In genomic region chr3:111498022-111498421, GRCh38 we compare ENCODE assay signal across 19 cellular contexts. TPM values are rescaled to one million over a fixed set of nuclear protein-coding genes. Genes with fewer than 3 reads are reported as not detected.
A peak's percentile ranks its signal among the peaks of the same experiment; 100 is the strongest.
DNase-seq lines count a peak whose midpoint lies in the region; ATAC-seq and TF ChIP-seq lines count a peak whose summit lies in the region.
"Had no signal": no experiment of that assay in that cellular context is flagged by ENCODE, and none has a peak within 500 bp of the region (broad histone marks: within the 10 kb centered on the region; RNA-seq: fewer than 3 reads in every experiment).

No MANE protein-coding gene starts in this region.

- H2BK15ac ChIP-seq in neuronal stem cell (ENCODE audit: low read length) = no peak overlapping the region

- H3K4me3 Mint-ChIP-seq in endodermal cell = no peak overlapping the region
- H3K4me3 Mint-ChIP-seq: CD4-positive, CD25-positive, alpha-beta regulatory T cell; HFFc6 had no signal

- H3K27me3 Mint-ChIP-seq in endodermal cell (ENCODE audit: insufficient read depth) = no peaks in the 10 kb centered on the region
- H3K27me3 Mint-ChIP-seq: CD4-positive, CD25-positive, alpha-beta regulatory T cell had no signal

- H3K27me3 ChIP-seq in PC-9 (ENCODE audit: insufficient read depth, low read depth) = no peaks in the 10 kb centered on the region
- no peaks in the 10 kb centered on the region for H3K27me3 ChIP-seq in neuronal stem cell (ENCODE audit: control insufficient read depth in 3 of 3, insufficient read depth in 3 of 3, low read depth in 1 of 3, low read length in 3 of 3)
- H3K27me3 ChIP-seq in endodermal cell (ENCODE audit: control insufficient read depth, insufficient read depth, low read length, poor library complexity, severe bottlenecking) = no peaks in the 10 kb centered on the region
- H3K27me3 ChIP-seq in BE2C = no peaks in the 10 kb centered on the region
- H3K27me3 ChIP-seq: BLaER1 had no signal

- peak overlapping the region; percentile 75 for H3K14ac ChIP-seq in neuronal stem cell (ENCODE audit: low read length)

- no TSS peak for BruUV-seq in PC-9 (replicated peaks; lab: Mats Ljungman, UMichigan)

- no peak overlapping the region for H4K91ac ChIP-seq in neuronal stem cell (ENCODE audit: low read depth, low read length, poor library complexity)

- TF ChIP-seq CTCF in PC-9 (conservative IDR thresholded peaks at IDR 0.05) = no peak
- no peak for TF ChIP-seq CTCF in endodermal cell (conservative IDR thresholded peaks at IDR 0.05)
- no peak for TF ChIP-seq CTCF in BE2C (IDR thresholded peaks at IDR 0.05; ENCODE audit: low read depth, low read length)

- POLR2A ChIA-PET in PC-9 (lab: Charles Lee; ENCODE audit: unreplicated experiment) = no interaction called here

- H3F3A ChIP-seq in PC-9 (ENCODE audit: insufficient read depth, low read depth) = no peaks in the 10 kb centered on the region

- H3K4ac ChIP-seq in neuronal stem cell (ENCODE audit: low read length) = no peak overlapping the region

- no peaks in the 10 kb centered on the region for H3K9me3 Mint-ChIP-seq in endodermal cell
- H3K9me3 Mint-ChIP-seq: HFFc6 had no signal

- no peak overlapping the region for H3K9ac ChIP-seq in neuronal stem cell (ENCODE audit: low read depth, low read length, poor library complexity)
- H3K9ac ChIP-seq in endodermal cell (ENCODE audit: extremely low read depth, low read length, poor library complexity, severe bottlenecking) = no peak overlapping the region
- H3K9ac ChIP-seq: BLaER1 had no signal

- intact Hi-C loops in PC-9 (cut with micrococcal nuclease; ENCODE audit: unreplicated experiment) = no loop called here

- H3K27ac Mint-ChIP-seq in endodermal cell = no peak overlapping the region
- H3K27ac Mint-ChIP-seq: CD4-positive, CD25-positive, alpha-beta regulatory T cell; HFFc6 had no signal

- no peak overlapping the region for H2BK12ac ChIP-seq in neuronal stem cell (ENCODE audit: low read length)

- H3K27ac ChIP-seq in PC-9 (no peak overlapping the region), neuronal stem cell (replicated peaks; ENCODE audit: low read length) (no peak overlapping the region), endodermal cell (ENCODE audit: low read depth, low read length) (no peak overlapping the region)
- H3K27ac ChIP-seq: 22Rv1, BLaER1 had no signal

- H3K9me3 ChIP-seq in PC-9 (ENCODE audit: insufficient read depth, low read depth) (no peaks in the 10 kb centered on the region), neuronal stem cell (replicated peaks in 1 of 2; ENCODE audit: control insufficient read depth in 2 of 2, insufficient read depth in 1 of 2, low read depth in 1 of 2, low read length in 2 of 2) (no peaks in the 10 kb centered on the region), endodermal cell (ENCODE audit: control insufficient read depth, low read length) (no peaks in the 10 kb centered on the region), BE2C (no peaks in the 10 kb centered on the region)
- H3K9me3 ChIP-seq: BLaER1, HAP-1 had no signal

- WGBS in neuronal stem cell (ENCODE audit: extremely low coverage in 2 of 2, insufficient read length in 2 of 2, insufficient replicate concordance in 1 of 2), 2 donors = no CpG with 5 or more reads among the region's 3 CpGs
- WGBS in endodermal cell (ENCODE audit: insufficient coverage in 1 of 2, insufficient read length in 1 of 2), 2 experiments = 95 to 100% methylated on average over 2 to 3 of the region's 3 CpGs

- H4K8ac ChIP-seq in neuronal stem cell (ENCODE audit: low read depth, low read length) = no peak overlapping the region

- H3K4me3 ChIP-seq in PC-9 (no peak overlapping the region), neuronal stem cell (ENCODE audit: low read length in 2 of 2) (no peak overlapping the region), endodermal cell (ENCODE audit: low read length) (no peak overlapping the region), BE2C (ENCODE audit: low read depth, low read length) (no peak overlapping the region)
- H3K4me3 ChIP-seq: BLaER1, HAP-1 had no signal

- H3K79me1 ChIP-seq in neuronal stem cell (ENCODE audit: low read depth, low read length) = no peaks in the 10 kb centered on the region

- H3K9me2 ChIP-seq in PC-9 (ENCODE audit: insufficient read depth) = 0 out of 2 replicates have a peak, but pooled peaks cover 6% of the 10 kb centered on the region

- H3K36me3 Mint-ChIP-seq in endodermal cell (ENCODE audit: low read depth) = no peaks in the 10 kb centered on the region
- H3K36me3 Mint-ChIP-seq: CD4-positive, CD25-positive, alpha-beta regulatory T cell had no signal

- CTCF ChIA-PET in PC-9 (lab: Charles Lee) = no interaction called here

- no peak overlapping the region for H2BK5ac ChIP-seq in neuronal stem cell (ENCODE audit: low read length)

- H2BK120ac ChIP-seq in neuronal stem cell (ENCODE audit: low read depth, low read length) = no peak overlapping the region

- DNase-seq in DMS53 (lab: John Stamatoyannopoulos, UW) (peak; percentile 3), DMS53 treated with DMSO at 0.1 percent for 48 hours (lab: John Stamatoyannopoulos, UW; ENCODE audit: unreplicated experiment) (no peak), PC-9 (no peak), left lobe of liver (ENCODE audit: low spot score) (peak; percentile 75), neuronal stem cell (ENCODE audit: low spot score) (no peak), endodermal cell (no peak), BE2C (no peak), kidney tubule cell (ENCODE audit: low spot score) (no peak)
- DNase-seq: Calu3; CD4-positive, CD25-positive, alpha-beta regulatory T cell; DMS 273 treated with DMSO at 0.1 percent for 48 hours; DMS79 treated with DMSO at 0.1 percent for 48 hours; GDM1; GOT3; HFFc6 had no signal

- H3K4me1 ChIP-seq in PC-9 (replicated peaks; ENCODE audit: insufficient read depth) (no peaks in the 10 kb centered on the region), neuronal stem cell (ENCODE audit: control insufficient read depth in 2 of 2, insufficient read depth in 1 of 2, low read depth in 1 of 2, low read length in 2 of 2) (peaks cover 0 to 2% of the 10 kb centered on the region in 2 donors), endodermal cell (ENCODE audit: control insufficient read depth, insufficient read depth, low read length) (no peaks in the 10 kb centered on the region), BE2C (no peaks in the 10 kb centered on the region)
- H3K4me1 ChIP-seq: BLaER1, HAP-1 had no signal

- peak overlapping the region; percentile 10; the same call in 1 of the 2 replicates for H2AFZ ChIP-seq in PC-9
- H2AFZ ChIP-seq in neuronal stem cell (ENCODE audit: low read length) = peak overlapping the region; percentile 79

- no peak overlapping the region for H3K18ac ChIP-seq in neuronal stem cell (ENCODE audit: low read length)

- no peak overlapping the region for H3K23ac ChIP-seq in neuronal stem cell (ENCODE audit: low read depth, low read length, poor library complexity)

- H3K4me2 ChIP-seq in PC-9 (no peak overlapping the region), neuronal stem cell (ENCODE audit: insufficient read depth, low read length, poor library complexity, severe bottlenecking) (no peak overlapping the region)
- H3K4me2 ChIP-seq: BLaER1 had no signal

- peak; percentile 99 for ATAC-seq in left lobe of liver

- no peak overlapping the region for H2AK5ac ChIP-seq in neuronal stem cell (ENCODE audit: low read depth, low read length)

- H3K36me3 ChIP-seq in PC-9 (ENCODE audit: low read depth) = no peaks in the 10 kb centered on the region
- H3K36me3 ChIP-seq in neuronal stem cell (replicated peaks in 1 of 2; ENCODE audit: control insufficient read depth in 2 of 2, insufficient read depth in 2 of 2, low read length in 2 of 2) = no peaks in the 10 kb centered on the region
- H3K36me3 ChIP-seq in endodermal cell (ENCODE audit: control insufficient read depth, insufficient read depth, low read length) = no peaks in the 10 kb centered on the region
- H3K36me3 ChIP-seq in BE2C = no peaks in the 10 kb centered on the region
- H3K36me3 ChIP-seq: BLaER1, HAP-1 had no signal

- no peaks in the 10 kb centered on the region for H3K4me1 Mint-ChIP-seq in endodermal cell

- no peaks in the 10 kb centered on the region for H4K20me1 ChIP-seq in PC-9 (ENCODE audit: insufficient read depth)
- H4K20me1 ChIP-seq: BLaER1 had no signal

- no peaks in the 10 kb centered on the region for H3K79me2 ChIP-seq in PC-9 (ENCODE audit: low read depth)

RNA-seq across cellular contexts. Expression of gene CD96, which starts 44.0 kb away (rescaled TPM):
- total RNA-seq in PC-9 (2021) (0.11 and 0.20 TPM in 2 replicates), left lobe of liver (0.40 TPM), endodermal cell (not detected)
- 0.04 TPM for polyA plus RNA-seq in neuronal stem cell (2013, experiment 1 of 2)
- polyA plus RNA-seq in neuronal stem cell (2013, experiment 2 of 2) = 0.01 TPM
- 0.39 TPM for polyA plus RNA-seq in endodermal cell (2013, experiment 1 of 2)
- polyA plus RNA-seq in endodermal cell (2013, experiment 2 of 2) = not detected
- 1.8 TPM for polyA plus RNA-seq in BE2C (2012; ENCODE audit: insufficient read depth, insufficient read length, low read depth)
- total RNA-seq: A673, Calu3, HFFc6 had no signal

Comparison
In these comparisons a context has a peak if more than half of its experiments do, and no peak if none do; other contexts are left out.
1. DNase-seq: peak in DMS53 (single experiment) and left lobe of liver (single experiment); none in DMS53 treated with DMSO at 0.1 percent for 48 hours (single experiment), PC-9 (0 of 2), neuronal stem cell (single experiment), endodermal cell (single experiment), BE2C (single experiment) and kidney tubule cell (single experiment).